21 cellular contexts compared by ENCODE assay signal in genomic region chr16:1046271-1046955, GRCh38. TPM values are rescaled to one million over a fixed set of nuclear protein-coding genes. Genes with fewer than 3 reads are reported as not detected.
DNase-seq lines count a peak whose midpoint lies in the region; ATAC-seq and TF ChIP-seq lines count a peak whose summit lies in the region.
"Had no signal": no experiment of that assay in that cellular context is flagged by ENCODE, and none has a peak within 500 bp of the region (broad histone marks: within the 10 kb centered on the region; RNA-seq: fewer than 3 reads in every experiment).

No MANE protein-coding gene starts in this region.

- no peak overlapping the region for H3K4me3 ChIP-seq in BLaER1
- H3K4me3 ChIP-seq in psoas muscle, result no peak overlapping the region
- H3K4me3 ChIP-seq: MG63 had no signal

- H3K9me3 ChIP-seq in BLaER1 (peaks cover 4% of the 10 kb centered on the region; the same call in 1 of the 2 replicates), psoas muscle (no peaks in the 10 kb centered on the region)
- H3K9me3 ChIP-seq: MG63 had no signal

- DNase-seq in caudate nucleus (lab: John Stamatoyannopoulos, UW) (peak in 58 of 61 donors; percentile 37 to 95 (median 85)), sciatic nerve (ENCODE audit: low spot score) (no peak), psoas muscle (no peak), osteocyte (ENCODE audit: extremely low spot score, unreplicated experiment) (no peak)
- no peak for DNase-seq in stimulated activated naive B cell treated with anti-CD40 and anti-IgM and Interleukin-4, amounts not matched to agents 10 μg/mL and 1 μg/mL and 100 μg/mL, for 72 hours
- DNase-seq: CD4-positive, alpha-beta memory T cell; DND-41; GF-D8; GOT3; HFFc6; MG63; NCI-H1105; NCI-H187; NCI-H446 treated with DMSO at 0.1 percent for 48 hours; NCI-H748 treated with DMSO at 0.1 percent for 48 hours had no signal

- no peaks in the 10 kb centered on the region for H3K36me3 ChIP-seq in BLaER1
- H3K36me3 ChIP-seq in psoas muscle (ENCODE audit: insufficient read depth in 1 of 2, low read depth in 1 of 2), result no peaks in the 10 kb centered on the region
- H3K36me3 ChIP-seq: MG63 had no signal

- H3K4me1 Mint-ChIP-seq in stimulated activated naive B cell treated with anti-CD40 and anti-IgM and Interleukin-4, amounts not matched to agents 10 μg/mL and 1 μg/mL and 100 μg/mL, for 72 hours, result no peaks in the 10 kb centered on the region
- H3K4me1 Mint-ChIP-seq in osteocyte (ENCODE audit: unreplicated experiment), result no peaks in the 10 kb centered on the region

- no peak overlapping the region for H3K9ac ChIP-seq in BLaER1
- H3K9ac ChIP-seq: KMS-11 had no signal

- H3K27me3 Mint-ChIP-seq in stimulated activated naive B cell treated with anti-CD40 and anti-IgM and Interleukin-4, amounts not matched to agents 10 μg/mL and 1 μg/mL and 100 μg/mL, for 72 hours, result peaks cover 11 to 12% of the 10 kb centered on the region in 2 donors
- no peaks in the 10 kb centered on the region for H3K27me3 Mint-ChIP-seq in osteocyte (ENCODE audit: unreplicated experiment)

- no peak overlapping the region for H3K4me3 Mint-ChIP-seq in stimulated activated naive B cell treated with anti-CD40 and anti-IgM and Interleukin-4, amounts not matched to agents 10 μg/mL and 1 μg/mL and 100 μg/mL, for 72 hours
- no peak overlapping the region for H3K4me3 Mint-ChIP-seq in osteocyte (ENCODE audit: unreplicated experiment)
- H3K4me3 Mint-ChIP-seq: CD4-positive, alpha-beta memory T cell; HFFc6 had no signal

- peaks cover 19% of the 10 kb centered on the region; the same call in 1 of the 2 replicates for H4K20me1 ChIP-seq in BLaER1

- WGBS in psoas muscle, 3 donors, result 25 to 41% (median 35%) methylated on average over 36 to 42 of the region's 42 CpGs

- H3K27ac Mint-ChIP-seq in stimulated activated naive B cell treated with anti-CD40 and anti-IgM and Interleukin-4, amounts not matched to agents 10 μg/mL and 1 μg/mL and 100 μg/mL, for 72 hours, result no peak overlapping the region
- H3K27ac Mint-ChIP-seq in osteocyte (ENCODE audit: unreplicated experiment), result no peak overlapping the region
- H3K27ac Mint-ChIP-seq: CD4-positive, alpha-beta memory T cell; HFFc6 had no signal

- TF ChIP-seq CTCF in psoas muscle (IDR thresholded peaks at IDR 0.05), result no peak
- TF ChIP-seq CTCF in osteocyte (IDR thresholded peaks at IDR 0.05), result no peak

- H3K36me3 Mint-ChIP-seq in stimulated activated naive B cell treated with anti-CD40 and anti-IgM and Interleukin-4, amounts not matched to agents 10 μg/mL and 1 μg/mL and 100 μg/mL, for 72 hours, result peaks cover 0 to 3% of the 10 kb centered on the region in 2 donors
- H3K36me3 Mint-ChIP-seq in osteocyte (ENCODE audit: unreplicated experiment), result no peaks in the 10 kb centered on the region
- H3K36me3 Mint-ChIP-seq: CD4-positive, alpha-beta memory T cell had no signal

- H3K27ac ChIP-seq in BLaER1 (no peak overlapping the region), caudate nucleus (ENCODE audit: low read depth, low read length) (peak overlapping the region; percentile 95), layer of hippocampus (ENCODE audit: low read depth, low read length) (peak overlapping the region; percentile 96), psoas muscle (no peak overlapping the region)
- H3K27ac ChIP-seq: KMS-11 had no signal

- intact Hi-C loops in sciatic nerve (cut with DNase I), result no loop called here
- intact Hi-C loops in psoas muscle (cut with DNase I), result no loop called here

- H3K9me3 Mint-ChIP-seq in stimulated activated naive B cell treated with anti-CD40 and anti-IgM and Interleukin-4, amounts not matched to agents 10 μg/mL and 1 μg/mL and 100 μg/mL, for 72 hours, result peaks cover 1 to 10% of the 10 kb centered on the region in 2 donors
- peaks cover 8% of the 10 kb centered on the region for H3K9me3 Mint-ChIP-seq in osteocyte (ENCODE audit: unreplicated experiment)
- H3K9me3 Mint-ChIP-seq: HFFc6 had no signal

- peaks cover 17% of the 10 kb centered on the region; the same call in 1 of the 2 replicates for H3K27me3 ChIP-seq in BLaER1
- no peaks in the 10 kb centered on the region for H3K27me3 ChIP-seq in layer of hippocampus (ENCODE audit: control insufficient read depth, insufficient read depth, low read length)
- peaks cover 0 to 81% (median 33%) of the 10 kb centered on the region in 3 donors for H3K27me3 ChIP-seq in psoas muscle (ENCODE audit: insufficient read depth in 3 of 3, low read length in 2 of 3)

- H3K4me1 ChIP-seq in BLaER1 (peaks cover 48% of the 10 kb centered on the region), psoas muscle (no peaks in the 10 kb centered on the region)

- H3K4me2 ChIP-seq in BLaER1, result peak overlapping the region; percentile 82
- H3K4me2 ChIP-seq: KMS-11 had no signal

- ATAC-seq in sciatic nerve, result peak; percentile 18
- ATAC-seq in stimulated activated naive B cell treated with anti-CD40 and anti-IgM and Interleukin-4, amounts not matched to agents 10 μg/mL and 1 μg/mL and 100 μg/mL, for 72 hours (replicated peaks), result no peak
- no peak for ATAC-seq in HG02571 (IDR thresholded peaks at IDR 0.05; ENCODE audit: unreplicated experiment)
- ATAC-seq in psoas muscle, result no peak
- ATAC-seq: Panc1, Right ventricle myocardium inferior had no signal

RNA-seq across cellular contexts. Expression of gene SSTR5, which starts 26.1 kb away (rescaled TPM):
- total RNA-seq in sciatic nerve, result not detected
- total RNA-seq in psoas muscle, result under 1 TPM in 1 of 4 donors, not detected in 3; 0.32 TPM
- under 1 TPM; 0.03 to 0.13 (median 0.04) TPM for polyA plus RNA-seq in psoas muscle
- not detected in 2 replicates for total RNA-seq in osteocyte
- total RNA-seq: CD4-positive, alpha-beta memory T cell; HFFc6 had no signal
- polyA plus RNA-seq: CD4-positive, alpha-beta memory T cell had no signal

RNA-seq across cellular contexts. Expression of gene C1QTNF8, which starts 49.6 kb away (rescaled TPM):
- total RNA-seq in sciatic nerve (not detected), psoas muscle (not detected), osteocyte (not detected in 2 replicates)
- not detected for polyA plus RNA-seq in psoas muscle
- total RNA-seq: CD4-positive, alpha-beta memory T cell; HFFc6 had no signal
- polyA plus RNA-seq: CD4-positive, alpha-beta memory T cell had no signal

Comparison
In these comparisons a context has a peak if more than half of its experiments do, and no peak if none do; other contexts are left out.
1. H3K27ac ChIP-seq: peak in caudate nucleus (single experiment) and layer of hippocampus (single experiment); none in BLaER1 (single experiment) and psoas muscle (single experiment).
2. DNase-seq: peak in caudate nucleus (58 of 61); none in sciatic nerve (single experiment), stimulated activated naive B cell treated with anti-CD40 and anti-IgM and Interleukin-4, amounts not matched to agents 10 μg/mL and 1 μg/mL and 100 μg/mL, for 72 hours (single experiment), psoas muscle (0 of 2) and osteocyte (single experiment).